Comparison of ENCODE assay signal across 1 cellular context in the genomic region with DNA sequence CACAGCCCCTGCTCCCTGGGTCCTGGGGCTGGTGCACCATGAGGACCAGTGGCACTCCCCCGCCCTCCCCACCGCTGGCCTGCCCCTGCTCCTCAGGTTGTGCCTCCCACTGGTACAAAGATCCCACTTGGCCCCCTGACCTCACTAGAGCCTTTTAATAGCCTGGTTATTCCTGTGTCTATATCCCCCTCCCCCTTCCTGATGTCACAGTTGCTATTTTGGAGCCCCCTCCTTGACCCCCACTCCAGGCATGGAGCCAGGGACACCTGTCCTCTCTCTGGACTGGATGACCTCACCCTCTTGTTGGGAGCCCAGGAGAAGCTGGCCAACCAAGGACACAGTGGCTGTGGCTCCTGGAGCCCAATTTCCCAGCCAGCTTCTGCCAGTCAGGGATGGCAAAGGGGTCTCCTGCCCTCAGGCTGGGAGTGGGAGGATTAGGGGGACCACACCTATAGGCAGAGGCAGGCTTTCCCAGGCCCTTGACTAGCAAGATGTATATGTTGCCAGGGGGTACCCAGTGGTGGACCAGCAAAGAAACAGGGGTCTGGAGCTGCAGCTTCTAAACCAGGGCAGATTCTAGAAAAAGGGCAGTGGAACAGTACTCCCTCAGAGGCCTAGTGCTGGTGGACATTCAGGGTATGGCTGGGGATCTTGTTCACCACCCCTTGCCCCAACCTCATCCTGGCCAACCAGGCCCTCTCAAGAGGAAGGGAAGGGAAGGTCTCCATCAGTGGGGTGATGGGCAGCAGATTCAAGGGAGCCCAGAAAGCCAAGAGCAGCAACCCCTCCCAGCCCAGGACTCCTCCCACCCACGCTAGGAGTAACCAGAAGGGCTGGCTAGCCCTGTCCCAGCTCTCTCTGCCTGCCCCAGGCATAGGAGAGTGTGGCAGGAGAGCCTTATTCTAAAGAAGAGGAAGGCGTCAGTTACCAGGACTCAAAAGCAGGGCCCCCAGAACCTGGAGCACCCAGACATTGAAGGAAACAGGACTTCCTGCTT.
TF ChIP-seq lines count a peak whose summit lies in the region.

No MANE protein-coding gene starts in this region.

TF ChIP-seq in GM23338, 12 proteins besides CTCF, POLR2A, EP300 and RAD21:
- TF ChIP-seq, protein P1, sequence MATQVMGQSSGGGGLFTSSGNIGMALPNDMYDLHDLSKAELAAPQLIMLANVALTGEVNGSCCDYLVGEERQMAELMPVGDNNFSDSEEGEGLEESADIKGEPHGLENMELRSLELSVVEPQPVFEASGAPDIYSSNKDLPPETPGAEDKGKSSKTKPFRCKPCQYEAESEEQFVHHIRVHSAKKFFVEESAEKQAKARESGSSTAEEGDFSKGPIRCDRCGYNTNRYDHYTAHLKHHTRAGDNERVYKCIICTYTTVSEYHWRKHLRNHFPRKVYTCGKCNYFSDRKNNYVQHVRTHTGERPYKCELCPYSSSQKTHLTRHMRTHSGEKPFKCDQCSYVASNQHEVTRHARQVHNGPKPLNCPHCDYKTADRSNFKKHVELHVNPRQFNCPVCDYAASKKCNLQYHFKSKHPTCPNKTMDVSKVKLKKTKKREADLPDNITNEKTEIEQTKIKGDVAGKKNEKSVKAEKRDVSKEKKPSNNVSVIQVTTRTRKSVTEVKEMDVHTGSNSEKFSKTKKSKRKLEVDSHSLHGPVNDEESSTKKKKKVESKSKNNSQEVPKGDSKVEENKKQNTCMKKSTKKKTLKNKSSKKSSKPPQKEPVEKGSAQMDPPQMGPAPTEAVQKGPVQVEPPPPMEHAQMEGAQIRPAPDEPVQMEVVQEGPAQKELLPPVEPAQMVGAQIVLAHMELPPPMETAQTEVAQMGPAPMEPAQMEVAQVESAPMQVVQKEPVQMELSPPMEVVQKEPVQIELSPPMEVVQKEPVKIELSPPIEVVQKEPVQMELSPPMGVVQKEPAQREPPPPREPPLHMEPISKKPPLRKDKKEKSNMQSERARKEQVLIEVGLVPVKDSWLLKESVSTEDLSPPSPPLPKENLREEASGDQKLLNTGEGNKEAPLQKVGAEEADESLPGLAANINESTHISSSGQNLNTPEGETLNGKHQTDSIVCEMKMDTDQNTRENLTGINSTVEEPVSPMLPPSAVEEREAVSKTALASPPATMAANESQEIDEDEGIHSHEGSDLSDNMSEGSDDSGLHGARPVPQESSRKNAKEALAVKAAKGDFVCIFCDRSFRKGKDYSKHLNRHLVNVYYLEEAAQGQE (IDR thresholded peaks at IDR 0.05; ENCODE audit: unreplicated experiment), result no peak
- no peak for TF ChIP-seq POLR2AphosphoS5 (IDR thresholded peaks at IDR 0.05; ENCODE audit: low read depth)
- TF ChIP-seq JUNB (IDR thresholded peaks at IDR 0.05; ENCODE audit: unreplicated experiment), result no peak
- no peak for TF ChIP-seq NANOG (IDR thresholded peaks at IDR 0.05; ENCODE audit: borderline replicate concordance)
- TF ChIP-seq ZNF114 (CRISPR knock-in tag; IDR thresholded peaks at IDR 0.05), result no peak
- TF ChIP-seq, protein P2, sequence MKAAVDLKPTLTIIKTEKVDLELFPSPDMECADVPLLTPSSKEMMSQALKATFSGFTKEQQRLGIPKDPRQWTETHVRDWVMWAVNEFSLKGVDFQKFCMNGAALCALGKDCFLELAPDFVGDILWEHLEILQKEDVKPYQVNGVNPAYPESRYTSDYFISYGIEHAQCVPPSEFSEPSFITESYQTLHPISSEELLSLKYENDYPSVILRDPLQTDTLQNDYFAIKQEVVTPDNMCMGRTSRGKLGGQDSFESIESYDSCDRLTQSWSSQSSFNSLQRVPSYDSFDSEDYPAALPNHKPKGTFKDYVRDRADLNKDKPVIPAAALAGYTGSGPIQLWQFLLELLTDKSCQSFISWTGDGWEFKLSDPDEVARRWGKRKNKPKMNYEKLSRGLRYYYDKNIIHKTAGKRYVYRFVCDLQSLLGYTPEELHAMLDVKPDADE (IDR thresholded peaks at IDR 0.05), result no peak
- no peak for TF ChIP-seq CREB1 (CRISPR knock-in tag; IDR thresholded peaks at IDR 0.05; ENCODE audit: low read depth)
- TF ChIP-seq ZNF331 (CRISPR knock-in tag; IDR thresholded peaks at IDR 0.05; ENCODE audit: low read depth), result no peak
- TF ChIP-seq STAT1 (IDR thresholded peaks at IDR 0.05; ENCODE audit: unreplicated experiment), result no peak
- no peak for TF ChIP-seq EZH2 (IDR thresholded peaks at IDR 0.05; ENCODE audit: low read depth, unreplicated experiment)
- TF ChIP-seq EZH2phosphoT487 (IDR thresholded peaks at IDR 0.05; ENCODE audit: unreplicated experiment), result no peak
- TF ChIP-seq, protein P3, sequence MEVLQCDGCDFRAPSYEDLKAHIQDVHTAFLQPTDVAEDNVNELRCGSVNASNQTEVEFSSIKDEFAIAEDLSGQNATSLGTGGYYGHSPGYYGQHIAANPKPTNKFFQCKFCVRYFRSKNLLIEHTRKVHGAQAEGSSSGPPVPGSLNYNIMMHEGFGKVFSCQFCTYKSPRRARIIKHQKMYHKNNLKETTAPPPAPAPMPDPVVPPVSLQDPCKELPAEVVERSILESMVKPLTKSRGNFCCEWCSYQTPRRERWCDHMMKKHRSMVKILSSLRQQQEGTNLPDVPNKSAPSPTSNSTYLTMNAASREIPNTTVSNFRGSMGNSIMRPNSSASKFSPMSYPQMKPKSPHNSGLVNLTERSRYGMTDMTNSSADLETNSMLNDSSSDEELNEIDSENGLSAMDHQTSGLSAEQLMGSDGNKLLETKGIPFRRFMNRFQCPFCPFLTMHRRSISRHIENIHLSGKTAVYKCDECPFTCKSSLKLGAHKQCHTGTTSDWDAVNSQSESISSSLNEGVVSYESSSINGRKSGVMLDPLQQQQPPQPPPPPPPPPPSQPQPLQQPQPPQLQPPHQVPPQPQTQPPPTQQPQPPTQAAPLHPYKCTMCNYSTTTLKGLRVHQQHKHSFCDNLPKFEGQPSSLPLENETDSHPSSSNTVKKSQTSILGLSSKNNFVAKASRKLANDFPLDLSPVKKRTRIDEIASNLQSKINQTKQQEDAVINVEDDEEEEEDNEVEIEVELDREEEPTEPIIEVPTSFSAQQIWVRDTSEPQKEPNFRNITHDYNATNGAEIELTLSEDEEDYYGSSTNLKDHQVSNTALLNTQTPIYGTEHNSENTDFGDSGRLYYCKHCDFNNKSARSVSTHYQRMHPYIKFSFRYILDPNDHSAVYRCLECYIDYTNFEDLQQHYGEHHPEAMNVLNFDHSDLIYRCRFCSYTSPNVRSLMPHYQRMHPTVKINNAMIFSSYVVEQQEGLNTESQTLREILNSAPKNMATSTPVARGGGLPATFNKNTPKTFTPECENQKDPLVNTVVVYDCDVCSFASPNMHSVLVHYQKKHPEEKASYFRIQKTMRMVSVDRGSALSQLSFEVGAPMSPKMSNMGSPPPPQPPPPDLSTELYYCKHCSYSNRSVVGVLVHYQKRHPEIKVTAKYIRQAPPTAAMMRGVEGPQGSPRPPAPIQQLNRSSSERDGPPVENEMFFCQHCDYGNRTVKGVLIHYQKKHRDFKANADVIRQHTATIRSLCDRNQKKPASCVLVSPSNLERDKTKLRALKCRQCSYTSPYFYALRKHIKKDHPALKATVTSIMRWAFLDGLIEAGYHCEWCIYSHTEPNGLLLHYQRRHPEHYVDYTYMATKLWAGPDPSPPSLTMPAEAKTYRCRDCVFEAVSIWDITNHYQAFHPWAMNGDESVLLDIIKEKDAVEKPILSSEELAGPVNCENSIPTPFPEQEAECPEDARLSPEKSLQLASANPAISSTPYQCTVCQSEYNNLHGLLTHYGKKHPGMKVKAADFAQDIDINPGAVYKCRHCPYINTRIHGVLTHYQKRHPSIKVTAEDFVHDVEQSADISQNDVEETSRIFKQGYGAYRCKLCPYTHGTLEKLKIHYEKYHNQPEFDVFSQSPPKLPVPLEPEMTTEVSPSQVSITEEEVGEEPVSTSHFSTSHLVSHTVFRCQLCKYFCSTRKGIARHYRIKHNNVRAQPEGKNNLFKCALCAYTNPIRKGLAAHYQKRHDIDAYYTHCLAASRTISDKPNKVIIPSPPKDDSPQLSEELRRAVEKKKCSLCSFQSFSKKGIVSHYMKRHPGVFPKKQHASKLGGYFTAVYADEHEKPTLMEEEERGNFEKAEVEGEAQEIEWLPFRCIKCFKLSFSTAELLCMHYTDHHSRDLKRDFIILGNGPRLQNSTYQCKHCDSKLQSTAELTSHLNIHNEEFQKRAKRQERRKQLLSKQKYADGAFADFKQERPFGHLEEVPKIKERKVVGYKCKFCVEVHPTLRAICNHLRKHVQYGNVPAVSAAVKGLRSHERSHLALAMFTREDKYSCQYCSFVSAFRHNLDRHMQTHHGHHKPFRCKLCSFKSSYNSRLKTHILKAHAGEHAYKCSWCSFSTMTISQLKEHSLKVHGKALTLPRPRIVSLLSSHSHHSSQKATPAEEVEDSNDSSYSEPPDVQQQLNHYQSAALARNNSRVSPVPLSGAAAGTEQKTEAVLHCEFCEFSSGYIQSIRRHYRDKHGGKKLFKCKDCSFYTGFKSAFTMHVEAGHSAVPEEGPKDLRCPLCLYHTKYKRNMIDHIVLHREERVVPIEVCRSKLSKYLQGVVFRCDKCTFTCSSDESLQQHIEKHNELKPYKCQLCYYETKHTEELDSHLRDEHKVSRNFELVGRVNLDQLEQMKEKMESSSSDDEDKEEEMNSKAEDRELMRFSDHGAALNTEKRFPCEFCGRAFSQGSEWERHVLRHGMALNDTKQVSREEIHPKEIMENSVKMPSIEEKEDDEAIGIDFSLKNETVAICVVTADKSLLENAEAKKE (CRISPR knock-in tag; IDR thresholded peaks at IDR 0.05), result no peak
